Comparison of ENCODE assay signal across 10 cellular contexts in the genomic region with DNA sequence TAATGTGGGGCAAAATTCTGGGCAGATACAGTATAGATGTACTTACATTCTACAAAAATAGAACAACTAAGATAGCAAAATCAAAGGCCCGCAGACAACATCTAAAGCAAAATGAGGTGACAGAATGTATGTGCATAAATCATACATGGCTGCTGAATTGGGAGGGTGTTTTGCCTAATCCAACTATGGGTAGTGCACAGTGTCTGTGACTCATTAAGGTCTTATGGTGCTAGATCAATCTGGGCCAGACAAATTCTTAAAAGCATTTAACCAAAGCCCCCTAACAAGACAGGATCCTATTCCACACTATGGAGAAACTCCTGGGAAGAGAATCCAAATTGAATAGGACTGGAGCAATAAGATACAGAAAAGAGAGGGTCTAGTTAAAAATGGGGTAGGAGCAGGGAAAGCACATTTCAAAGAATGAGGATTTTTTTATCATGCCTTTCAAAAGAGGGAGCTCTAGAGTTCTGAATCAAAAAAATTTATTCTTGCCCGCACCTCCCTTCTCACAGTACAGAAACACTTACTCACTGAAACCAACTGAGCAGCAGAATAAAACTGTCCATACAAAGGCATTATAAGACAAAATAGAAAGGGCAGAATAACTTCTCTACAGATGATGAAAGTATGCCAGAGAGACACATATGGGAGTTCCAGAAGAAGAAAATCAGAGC.
A peak's percentile ranks its signal among the peaks of the same experiment; 100 is the strongest.
DNase-seq lines count a peak whose midpoint lies in the region; ATAC-seq, FAIRE-seq and TF ChIP-seq lines count a peak whose summit lies in the region.
"Had no signal": no experiment of that assay in that cellular context is flagged by ENCODE, and none has a peak within 500 bp of the region (broad histone marks: within the 10 kb centered on the region; RNA-seq: fewer than 3 reads in every experiment).

No MANE protein-coding gene starts in this region.

- no peak for FAIRE-seq in HepG2 (lab: Jason Lieb, UNC)

- intact Hi-C loops in HepG2 (cut with micrococcal nuclease; ENCODE audit: unreplicated experiment): no loop called here

- H3K4me2 ChIP-seq in HepG2 (ENCODE audit: low read depth, low read length): no peak overlapping the region

- no peaks in the 10 kb centered on the region for H3K27me3 ChIP-seq in liver (ENCODE audit: control insufficient read depth in 4 of 4, insufficient read depth in 4 of 4, low read length in 3 of 4)
- no peaks in the 10 kb centered on the region for H3K27me3 ChIP-seq in HepG2 (ENCODE audit: control insufficient read depth in 1 of 2, insufficient read depth in 2 of 2, low read length in 2 of 2)

- H3K4me3 ChIP-seq in liver (ENCODE audit: low read depth in 1 of 3, low read length in 3 of 3): no peak overlapping the region
- no peak overlapping the region for H3K4me3 ChIP-seq in HepG2 (replicated peaks in 1 of 3; ENCODE audit: insufficient read depth in 1 of 3, low read depth in 2 of 3, low read length in 3 of 3)
- no peak overlapping the region for H3K4me3 ChIP-seq in fibroblast of mammary gland (ENCODE audit: control insufficient read depth, low read depth, low read length)

- no peak overlapping the region for H3K9ac ChIP-seq in liver (ENCODE audit: low read depth in 1 of 2, low read length in 2 of 2)
- no peak overlapping the region for H3K9ac ChIP-seq in HepG2 (ENCODE audit: insufficient read depth, low read depth, low read length)

- H3K79me2 ChIP-seq in HepG2 (ENCODE audit: insufficient read depth, low read length): no peaks in the 10 kb centered on the region

- H3K27ac ChIP-seq in liver (ENCODE audit: low read depth in 1 of 2, low read length in 2 of 2) (no peak overlapping the region), HepG2 (ENCODE audit: extremely low read length, insufficient read depth, low read length) (no peak overlapping the region)

- no peak overlapping the region for H2AFZ ChIP-seq in HepG2 (ENCODE audit: low read length)

- H3K9me3 ChIP-seq in liver (ENCODE audit: control insufficient read depth in 4 of 4, low read length in 3 of 4) (no peaks in the 10 kb centered on the region), HepG2 (ENCODE audit: low read length) (no peaks in the 10 kb centered on the region)

- ATAC-seq in HepG2: no peak

- TF ChIP-seq POLR2A in HepG2 (IDR thresholded peaks at IDR 0.05; ENCODE audit: insufficient read depth in 1 of 2, low read depth in 2 of 2, low read length in 2 of 2): no peak

- TF ChIP-seq RAD21 in liver (IDR thresholded peaks at IDR 0.05): peak; percentile 68 to 69
- TF ChIP-seq RAD21 in HepG2 (CRISPR knock-in tag; IDR thresholded peaks at IDR 0.05): no peak

- 60% methylated on average over 2 of the region's 2 CpGs for WGBS in liver
- WGBS in HepG2 (ENCODE audit: low lambda C conversion rate): 47% methylated on average over 2 of the region's 2 CpGs

- CTCF ChIA-PET in HepG2 (lab: Yijun Ruan, JAX; ENCODE audit: low intra/inter-chr PET ratio, low total read pairs): no interaction called here
- CTCF ChIA-PET in HEK293T (lab: Yijun Ruan, JAX): interaction anchor here (0.6 to 0.7 kb wide), 2 partner anchors 349 to 423 kb away, joined by 3 to 4 read pairs; no protein-coding TSS in a partner anchor

- peak; percentile 16 for TF ChIP-seq CTCF in liver (IDR thresholded peaks at IDR 0.05; ENCODE audit: low read depth, low read length, missing input control)
- no peak for TF ChIP-seq CTCF in HepG2 (CRISPR knock-in tag; IDR thresholded peaks at IDR 0.05)
- TF ChIP-seq CTCF in fibroblast of mammary gland (conservative IDR thresholded peaks at IDR 0.05; ENCODE audit: control insufficient read depth, insufficient read depth, low read depth, low read length): peak; percentile 42

- H3K36me3 ChIP-seq in liver (ENCODE audit: control insufficient read depth in 4 of 4, insufficient read depth in 3 of 4, low read depth in 1 of 4, low read length in 3 of 4) (no peaks in the 10 kb centered on the region), HepG2 (replicated peaks in 1 of 2; ENCODE audit: control insufficient read depth in 1 of 2, insufficient read depth in 2 of 2, low read length in 2 of 2) (no peaks in the 10 kb centered on the region)

- H4K20me1 ChIP-seq in HepG2 (ENCODE audit: insufficient read depth, low read length): no peaks in the 10 kb centered on the region

- no TSS peak for BruUV-seq in HepG2 (replicated peaks; lab: Mats Ljungman, UMichigan)

- DNase-seq in HepG2 (ENCODE audit: low spot score) (no peak), RPMI7951 (ENCODE audit: low read depth) (peak; percentile 46), fibroblast of mammary gland (ENCODE audit: low read depth) (peak; percentile 46), HEK293T (ENCODE audit: extremely low spot score) (no peak), GDM1 (lab: John Stamatoyannopoulos, UW) (no peak), NCI-H2081 treated with DMSO at 0.1 percent for 48 hours (lab: John Stamatoyannopoulos, UW) (no peak)
- DNase-seq in stimulated activated CD4-positive, alpha-beta T cell treated with anti-CD3 and anti-CD28 coated beads, Interleukin-2, amount 100 ng/mL, for 48 hours: no peak
- DNase-seq: activated CD4-positive, CD25-positive, alpha-beta regulatory T cell; NCI-H226 had no signal

- in situ Hi-C loops in HepG2 (cut with HindIII; ENCODE audit: extremely low pct_ligation_motif_present, low pct_unique_long_range_greater_than_20kb): no loop called here

- TF ChIP-seq EP300 in HepG2 (IDR thresholded peaks at IDR 0.05; ENCODE audit: low read depth in 2 of 2, low read length in 2 of 2): no peak
- no peak for TF ChIP-seq EP300 in HepG2 (CRISPR knock-in tag; IDR thresholded peaks at IDR 0.05; ENCODE audit: borderline replicate concordance)

- H3K4me1 ChIP-seq in liver (ENCODE audit: control insufficient read depth in 4 of 4, insufficient read depth in 4 of 4, low read length in 3 of 4) (peaks cover 3 to 24% (median 19%) of the 10 kb centered on the region in 4 donors), HepG2 (ENCODE audit: insufficient read depth, low read length) (no peaks in the 10 kb centered on the region)

- POLR2A ChIA-PET in HepG2 (lab: Yijun Ruan, JAX) (no interaction called here), HEK293T (lab: Yijun Ruan, JAX) (no interaction called here)

TF ChIP-seq in liver, 16 proteins besides CTCF, POLR2A, EP300 and RAD21 (continues in another document):
- TF ChIP-seq RXRA (IDR thresholded peaks at IDR 0.05) (no peak), FOXA2 (IDR thresholded peaks at IDR 0.05) (no peak), GABPA (IDR thresholded peaks at IDR 0.05 in 1 of 2, conservative IDR thresholded peaks at IDR 0.05 in 1 of 2) (no peak), HNF4A (conservative IDR thresholded peaks at IDR 0.05) (no peak)
- TF ChIP-seq, protein P1, sequence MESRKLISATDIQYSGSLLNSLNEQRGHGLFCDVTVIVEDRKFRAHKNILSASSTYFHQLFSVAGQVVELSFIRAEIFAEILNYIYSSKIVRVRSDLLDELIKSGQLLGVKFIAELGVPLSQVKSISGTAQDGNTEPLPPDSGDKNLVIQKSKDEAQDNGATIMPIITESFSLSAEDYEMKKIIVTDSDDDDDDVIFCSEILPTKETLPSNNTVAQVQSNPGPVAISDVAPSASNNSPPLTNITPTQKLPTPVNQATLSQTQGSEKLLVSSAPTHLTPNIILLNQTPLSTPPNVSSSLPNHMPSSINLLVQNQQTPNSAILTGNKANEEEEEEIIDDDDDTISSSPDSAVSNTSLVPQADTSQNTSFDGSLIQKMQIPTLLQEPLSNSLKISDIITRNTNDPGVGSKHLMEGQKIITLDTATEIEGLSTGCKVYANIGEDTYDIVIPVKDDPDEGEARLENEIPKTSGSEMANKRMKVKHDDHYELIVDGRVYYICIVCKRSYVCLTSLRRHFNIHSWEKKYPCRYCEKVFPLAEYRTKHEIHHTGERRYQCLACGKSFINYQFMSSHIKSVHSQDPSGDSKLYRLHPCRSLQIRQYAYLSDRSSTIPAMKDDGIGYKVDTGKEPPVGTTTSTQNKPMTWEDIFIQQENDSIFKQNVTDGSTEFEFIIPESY (IDR thresholded peaks at IDR 0.05): no peak

TF ChIP-seq in HepG2, 621 proteins besides CTCF, POLR2A, EP300 and RAD21 (continues in another document):
- no peak for TF ChIP-seq ZNF383 (CRISPR knock-in tag; IDR thresholded peaks at IDR 0.05; ENCODE audit: borderline replicate concordance)
- TF ChIP-seq DMAP1 (CRISPR knock-in tag; IDR thresholded peaks at IDR 0.05): no peak
- no peak for TF ChIP-seq ZNF670 (CRISPR knock-in tag; IDR thresholded peaks at IDR 0.05; ENCODE audit: borderline replicate concordance)
- TF ChIP-seq KDM4B (CRISPR knock-in tag; IDR thresholded peaks at IDR 0.05): no peak
- TF ChIP-seq, protein P2, sequence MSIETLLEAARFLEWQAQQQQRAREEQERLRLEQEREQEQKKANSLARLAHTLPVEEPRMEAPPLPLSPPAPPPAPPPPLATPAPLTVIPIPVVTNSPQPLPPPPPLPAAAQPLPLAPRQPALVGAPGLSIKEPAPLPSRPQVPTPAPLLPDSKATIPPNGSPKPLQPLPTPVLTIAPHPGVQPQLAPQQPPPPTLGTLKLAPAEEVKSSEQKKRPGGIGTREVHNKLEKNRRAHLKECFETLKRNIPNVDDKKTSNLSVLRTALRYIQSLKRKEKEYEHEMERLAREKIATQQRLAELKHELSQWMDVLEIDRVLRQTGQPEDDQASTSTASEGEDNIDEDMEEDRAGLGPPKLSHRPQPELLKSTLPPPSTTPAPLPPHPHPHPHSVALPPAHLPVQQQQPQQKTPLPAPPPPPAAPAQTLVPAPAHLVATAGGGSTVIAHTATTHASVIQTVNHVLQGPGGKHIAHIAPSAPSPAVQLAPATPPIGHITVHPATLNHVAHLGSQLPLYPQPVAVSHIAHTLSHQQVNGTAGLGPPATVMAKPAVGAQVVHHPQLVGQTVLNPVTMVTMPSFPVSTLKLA (IDR thresholded peaks at IDR 0.05): no peak

TF ChIP-seq in HEK293T, 16 proteins besides CTCF, POLR2A, EP300 and RAD21:
- no peak for TF ChIP-seq BHLHE40 (IDR thresholded peaks at IDR 0.05; ENCODE audit: borderline replicate concordance)
- TF ChIP-seq FOXM1 (IDR thresholded peaks at IDR 0.05; ENCODE audit: borderline replicate concordance): no peak
- no peak for TF ChIP-seq FOXK2 (IDR thresholded peaks at IDR 0.05)
- TF ChIP-seq ARNT (IDR thresholded peaks at IDR 0.05): no peak
- TF ChIP-seq FOXA1 (IDR thresholded peaks at IDR 0.05): no peak

Comparison
In these comparisons a context has a peak if more than half of its experiments do, and no peak if none do; other contexts are left out.
1. DNase-seq: peak in RPMI7951 (single experiment) and fibroblast of mammary gland (single experiment); none in HepG2 (single experiment), HEK293T (single experiment), stimulated activated CD4-positive, alpha-beta T cell treated with anti-CD3 and anti-CD28 coated beads, Interleukin-2, amount 100 ng/mL, for 48 hours (0 of 2), GDM1 (single experiment) and NCI-H2081 treated with DMSO at 0.1 percent for 48 hours (single experiment).